Comparison of ENCODE assay signal across 1 cellular context in the genomic region with DNA sequence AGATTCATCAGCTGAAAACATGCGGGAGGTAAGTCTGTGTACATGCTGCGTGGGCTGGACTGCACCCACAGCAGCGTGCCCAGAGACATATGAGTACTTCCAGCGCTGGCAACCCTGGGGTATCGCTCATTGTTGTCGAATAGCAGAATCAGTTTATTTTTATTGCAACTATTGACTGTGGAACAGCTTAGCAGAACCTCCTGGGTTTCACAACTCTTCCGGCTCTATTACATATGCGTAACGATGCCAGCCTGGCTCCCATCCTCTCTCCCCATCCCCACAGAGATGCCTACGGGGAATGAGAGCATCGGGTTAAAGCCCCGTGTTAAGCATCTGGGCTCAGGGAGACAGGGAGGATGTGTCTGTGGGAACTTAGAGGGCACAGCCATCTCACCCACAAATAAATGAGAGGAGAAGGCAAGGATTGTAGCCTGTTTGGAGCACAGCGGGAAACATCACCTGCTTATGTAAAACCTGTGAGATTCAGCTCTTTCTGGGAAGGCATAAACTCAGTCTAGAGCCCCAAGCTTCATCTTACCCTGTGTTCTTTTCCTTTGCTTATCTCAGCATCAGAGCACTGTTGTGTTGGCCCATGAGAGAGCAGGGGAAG.
TF ChIP-seq lines count a peak whose summit lies in the region.

No MANE protein-coding gene starts in this region.

TF ChIP-seq in H1, 55 proteins besides CTCF, POLR2A, EP300 and RAD21:
- TF ChIP-seq CTBP2 (IDR thresholded peaks at IDR 0.05; ENCODE audit: borderline replicate concordance, insufficient read depth, insufficient read length, low read length) = no peak
- TF ChIP-seq CEBPB (IDR thresholded peaks at IDR 0.05; ENCODE audit: low read depth, low read length) = 0 out of 2 replicates have a peak, but pooled peaks have one; percentile 20
